8 cellular contexts compared by ENCODE assay signal in genomic region chr1:247210386-247211117, GRCh38. TPM values are rescaled to one million over a fixed set of nuclear protein-coding genes. Genes with fewer than 3 reads are reported as not detected.
A peak's percentile ranks its signal among the peaks of the same experiment; 100 is the strongest.
DNase-seq lines count a peak whose midpoint lies in the region; ATAC-seq and TF ChIP-seq lines count a peak whose summit lies in the region.

No MANE protein-coding gene starts in this region.

- CTCF ChIA-PET in WTC11 (lab: Charles Lee), result interaction anchor here (1.3 to 1.9 kb wide), 2 partner anchors 64 to 87 kb away, joined by 3 to 7 read pairs; no protein-coding TSS in a partner anchor

- intact Hi-C loops in spleen (cut with DNase I; ENCODE audit: low total_unique reads), result no loop called here

- no peaks in the 10 kb centered on the region for H3K9me3 Mint-ChIP-seq in WTC11

- in situ Hi-C loops in GM18951 (cut with MboI; ENCODE audit: low sequenced_read_pairs, unreplicated experiment), result no loop called here

- TF ChIP-seq CTCF in WTC11 (IDR thresholded peaks at IDR 0.05) (no peak), cardiac fibroblast (IDR thresholded peaks at IDR 0.05; ENCODE audit: low read depth, low read length) (no peak), spleen (IDR thresholded peaks at IDR 0.05 in 8 of 11, conservative IDR thresholded peaks at IDR 0.05 in 3 of 11) (peak in 1 of 11 experiments; percentile 10)

- DNase-seq in AG08396 (ENCODE audit: low spot score), result peak; percentile 97
- DNase-seq in NCI-H2227 treated with DMSO at 0.1 percent for 48 hours (lab: John Stamatoyannopoulos, UW), result peak; percentile 92
- peak; percentile 99 for DNase-seq in WTC11 (ENCODE audit: low spot score)
- DNase-seq in cardiac fibroblast (ENCODE audit: low read depth in 2 of 2), result peak; percentile 91 to 92
- peak; percentile 98 for DNase-seq in inferior parietal cortex (ENCODE audit: extremely low spot score)
- DNase-seq in spleen, result peak; percentile 98

- peak overlapping the region; percentile 90 to 92 for H3K4me3 ChIP-seq in cardiac fibroblast (replicated peaks in 1 of 2; ENCODE audit: low read depth in 2 of 2, low read length in 2 of 2)
- peak overlapping the region; percentile 64 to 86 (median 80) for H3K4me3 ChIP-seq in spleen

- peaks cover 19 to 74% (median 43%) of the 10 kb centered on the region in 6 donors for H3K4me1 ChIP-seq in spleen

- peaks cover 0 to 39% (median 8%) of the 10 kb centered on the region in 6 donors for H3K36me3 ChIP-seq in spleen

- H3K4me1 Mint-ChIP-seq in WTC11, result peaks cover 31% of the 10 kb centered on the region

- H3K27me3 ChIP-seq in spleen (replicated peaks in 1 of 7), result no peaks in the 10 kb centered on the region

- TF ChIP-seq POLR2A in GM18951 (IDR thresholded peaks at IDR 0.05; ENCODE audit: extremely low read depth, insufficient read depth, insufficient read length) (peak; percentile 90), spleen (IDR thresholded peaks at IDR 0.05) (peak in 2 of 3 donors; percentile 60 to 70)

- peak overlapping the region; percentile 75 for H3K27ac Mint-ChIP-seq in WTC11

- POLR2A ChIA-PET in WTC11 (lab: Charles Lee), result interaction anchor here (0.5 to 1.1 kb wide), 4 partner anchors 37 to 132 kb away, joined by 3 to 4 read pairs (median 3); partner anchors contain the start of gene ZNF670

- H3K4me3 Mint-ChIP-seq in WTC11, result peak overlapping the region; percentile 87

- ATAC-seq in HG03175 (IDR thresholded peaks at IDR 0.05; ENCODE audit: unreplicated experiment) (peak; percentile 89), WTC11 (peak; percentile 98)

- H3K27ac ChIP-seq in spleen, result peak overlapping the region; percentile 87 to 99 (median 96)

- no peaks in the 10 kb centered on the region for H3K27me3 Mint-ChIP-seq in WTC11 (ENCODE audit: low read depth)

- WGBS in spleen, 5 donors, result 0 to 1% (median 0%) methylated on average over 27 to 49 of the region's 49 CpGs

- H3K36me3 Mint-ChIP-seq in WTC11, result peaks cover 6% of the 10 kb centered on the region; the same call in 1 of the 2 replicates

- peaks cover 0 to 19% (median 0%) of the 10 kb centered on the region in 8 donors for H3K9me3 ChIP-seq in spleen

TF ChIP-seq in WTC11, 78 proteins besides CTCF, POLR2A, EP300 and RAD21:
- peak; percentile 67 for TF ChIP-seq NFYB (CRISPR knock-in tag; conservative IDR thresholded peaks at IDR 0.05; ENCODE audit: low read depth)
- TF ChIP-seq, protein P1, sequence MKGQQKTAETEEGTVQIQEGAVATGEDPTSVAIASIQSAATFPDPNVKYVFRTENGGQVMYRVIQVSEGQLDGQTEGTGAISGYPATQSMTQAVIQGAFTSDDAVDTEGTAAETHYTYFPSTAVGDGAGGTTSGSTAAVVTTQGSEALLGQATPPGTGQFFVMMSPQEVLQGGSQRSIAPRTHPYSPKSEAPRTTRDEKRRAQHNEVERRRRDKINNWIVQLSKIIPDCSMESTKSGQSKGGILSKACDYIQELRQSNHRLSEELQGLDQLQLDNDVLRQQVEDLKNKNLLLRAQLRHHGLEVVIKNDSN (CRISPR knock-in tag; IDR thresholded peaks at IDR 0.05), result 0 out of 2 replicates have a peak, but pooled peaks have one; percentile 16
- no peak for TF ChIP-seq EMX1 (CRISPR knock-in tag; IDR thresholded peaks at IDR 0.05)
- peak; percentile 66 for TF ChIP-seq SP1 (CRISPR knock-in tag; conservative IDR thresholded peaks at IDR 0.05)
- TF ChIP-seq, protein P2, sequence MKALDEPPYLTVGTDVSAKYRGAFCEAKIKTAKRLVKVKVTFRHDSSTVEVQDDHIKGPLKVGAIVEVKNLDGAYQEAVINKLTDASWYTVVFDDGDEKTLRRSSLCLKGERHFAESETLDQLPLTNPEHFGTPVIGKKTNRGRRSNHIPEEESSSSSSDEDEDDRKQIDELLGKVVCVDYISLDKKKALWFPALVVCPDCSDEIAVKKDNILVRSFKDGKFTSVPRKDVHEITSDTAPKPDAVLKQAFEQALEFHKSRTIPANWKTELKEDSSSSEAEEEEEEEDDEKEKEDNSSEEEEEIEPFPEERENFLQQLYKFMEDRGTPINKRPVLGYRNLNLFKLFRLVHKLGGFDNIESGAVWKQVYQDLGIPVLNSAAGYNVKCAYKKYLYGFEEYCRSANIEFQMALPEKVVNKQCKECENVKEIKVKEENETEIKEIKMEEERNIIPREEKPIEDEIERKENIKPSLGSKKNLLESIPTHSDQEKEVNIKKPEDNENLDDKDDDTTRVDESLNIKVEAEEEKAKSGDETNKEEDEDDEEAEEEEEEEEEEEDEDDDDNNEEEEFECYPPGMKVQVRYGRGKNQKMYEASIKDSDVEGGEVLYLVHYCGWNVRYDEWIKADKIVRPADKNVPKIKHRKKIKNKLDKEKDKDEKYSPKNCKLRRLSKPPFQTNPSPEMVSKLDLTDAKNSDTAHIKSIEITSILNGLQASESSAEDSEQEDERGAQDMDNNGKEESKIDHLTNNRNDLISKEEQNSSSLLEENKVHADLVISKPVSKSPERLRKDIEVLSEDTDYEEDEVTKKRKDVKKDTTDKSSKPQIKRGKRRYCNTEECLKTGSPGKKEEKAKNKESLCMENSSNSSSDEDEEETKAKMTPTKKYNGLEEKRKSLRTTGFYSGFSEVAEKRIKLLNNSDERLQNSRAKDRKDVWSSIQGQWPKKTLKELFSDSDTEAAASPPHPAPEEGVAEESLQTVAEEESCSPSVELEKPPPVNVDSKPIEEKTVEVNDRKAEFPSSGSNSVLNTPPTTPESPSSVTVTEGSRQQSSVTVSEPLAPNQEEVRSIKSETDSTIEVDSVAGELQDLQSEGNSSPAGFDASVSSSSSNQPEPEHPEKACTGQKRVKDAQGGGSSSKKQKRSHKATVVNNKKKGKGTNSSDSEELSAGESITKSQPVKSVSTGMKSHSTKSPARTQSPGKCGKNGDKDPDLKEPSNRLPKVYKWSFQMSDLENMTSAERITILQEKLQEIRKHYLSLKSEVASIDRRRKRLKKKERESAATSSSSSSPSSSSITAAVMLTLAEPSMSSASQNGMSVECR (CRISPR knock-in tag; IDR thresholded peaks at IDR 0.05; ENCODE audit: borderline replicate concordance), result peak; percentile 78; the same call in 1 of the 2 replicates
- TF ChIP-seq, protein P3, sequence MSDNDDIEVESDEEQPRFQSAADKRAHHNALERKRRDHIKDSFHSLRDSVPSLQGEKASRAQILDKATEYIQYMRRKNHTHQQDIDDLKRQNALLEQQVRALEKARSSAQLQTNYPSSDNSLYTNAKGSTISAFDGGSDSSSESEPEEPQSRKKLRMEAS (CRISPR knock-in tag; IDR thresholded peaks at IDR 0.05), result peak; percentile 75
- TF ChIP-seq ETV6 (CRISPR knock-in tag; IDR thresholded peaks at IDR 0.05), result 0 out of 2 replicates have a peak, but pooled peaks have one; percentile 71
- TF ChIP-seq CREM (CRISPR knock-in tag; IDR thresholded peaks at IDR 0.05), result no peak
- TF ChIP-seq IRF2 (CRISPR knock-in tag; IDR thresholded peaks at IDR 0.05; ENCODE audit: borderline replicate concordance, low read depth), result no peak
- TF ChIP-seq TEAD1 (CRISPR knock-in tag; IDR thresholded peaks at IDR 0.05), result peak; percentile 67; the same call in 1 of the 2 replicates
- TF ChIP-seq, protein P4, sequence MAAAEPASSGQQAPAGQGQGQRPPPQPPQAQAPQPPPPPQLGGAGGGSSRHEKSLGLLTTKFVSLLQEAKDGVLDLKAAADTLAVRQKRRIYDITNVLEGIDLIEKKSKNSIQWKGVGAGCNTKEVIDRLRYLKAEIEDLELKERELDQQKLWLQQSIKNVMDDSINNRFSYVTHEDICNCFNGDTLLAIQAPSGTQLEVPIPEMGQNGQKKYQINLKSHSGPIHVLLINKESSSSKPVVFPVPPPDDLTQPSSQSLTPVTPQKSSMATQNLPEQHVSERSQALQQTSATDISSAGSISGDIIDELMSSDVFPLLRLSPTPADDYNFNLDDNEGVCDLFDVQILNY (CRISPR knock-in tag; IDR thresholded peaks at IDR 0.05), result no peak
- TF ChIP-seq, protein P5, sequence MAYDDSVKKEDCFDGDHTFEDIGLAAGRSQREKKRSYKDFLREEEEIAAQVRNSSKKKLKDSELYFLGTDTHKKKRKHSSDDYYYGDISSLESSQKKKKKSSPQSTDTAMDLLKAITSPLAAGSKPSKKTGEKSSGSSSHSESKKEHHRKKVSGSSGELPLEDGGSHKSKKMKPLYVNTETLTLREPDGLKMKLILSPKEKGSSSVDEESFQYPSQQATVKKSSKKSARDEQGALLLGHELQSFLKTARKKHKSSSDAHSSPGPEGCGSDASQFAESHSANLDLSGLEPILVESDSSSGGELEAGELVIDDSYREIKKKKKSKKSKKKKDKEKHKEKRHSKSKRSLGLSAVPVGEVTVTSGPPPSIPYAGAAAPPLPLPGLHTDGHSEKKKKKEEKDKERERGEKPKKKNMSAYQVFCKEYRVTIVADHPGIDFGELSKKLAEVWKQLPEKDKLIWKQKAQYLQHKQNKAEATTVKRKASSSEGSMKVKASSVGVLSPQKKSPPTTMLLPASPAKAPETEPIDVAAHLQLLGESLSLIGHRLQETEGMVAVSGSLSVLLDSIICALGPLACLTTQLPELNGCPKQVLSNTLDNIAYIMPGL (CRISPR knock-in tag; IDR thresholded peaks at IDR 0.05), result peak; percentile 67

RNA-seq across cellular contexts. Expression of gene ZNF124, which starts 38.7 kb away (rescaled TPM):
- total RNA-seq in WTC11 (2021) (31.8 to 33.8 TPM (median 33.0 TPM) in 3 replicates), spleen (10 to 100 TPM; 34.3 to 44.5 (median 38.6) TPM)
- polyA plus RNA-seq in spleen, result 1 to 10 TPM; 2.7 to 3.8 (median 3.2) TPM

RNA-seq across cellular contexts. Expression of gene VN1R5, which starts 45.3 kb away (rescaled TPM):
- not detected in 3 replicates for total RNA-seq in WTC11 (2021)
- not detected for total RNA-seq in spleen
- polyA plus RNA-seq in spleen, result not detected

Comparison
In these comparisons a context has a peak if more than half of its experiments do, and no peak if none do; other contexts are left out.
1. Peak in every context shown above with its lines: DNase-seq, ATAC-seq, H3K4me3 ChIP-seq and H3K27ac ChIP-seq.